ENCODE assay signal across 16 cellular contexts in genomic region chr22:23828800-23829680, GRCh38. TPM values are rescaled to one million over a fixed set of nuclear protein-coding genes. Genes with fewer than 3 reads are reported as not detected.
DNase-seq lines count a peak whose midpoint lies in the region; ATAC-seq and TF ChIP-seq lines count a peak whose summit lies in the region.
"Had no signal": no experiment of that assay in that cellular context is flagged by ENCODE, and none has a peak within 500 bp of the region (broad histone marks: within the 10 kb centered on the region; RNA-seq: fewer than 3 reads in every experiment).

No MANE protein-coding gene starts in this region.

- H3K4me1 ChIP-seq in adrenal gland (replicated peaks in 1 of 2) (peaks cover 0 to 26% of the 10 kb centered on the region in 2 donors), HAP-1 (no peaks in the 10 kb centered on the region)
- H3K4me1 ChIP-seq: pancreas had no signal

- no peak overlapping the region for H3K4me3 ChIP-seq in adrenal gland
- H3K4me3 ChIP-seq in HAP-1 = no peak overlapping the region
- H3K4me3 ChIP-seq: lung, pancreas had no signal

- H3K36me3 ChIP-seq in adrenal gland (replicated peaks in 1 of 2) = peaks cover 0 to 61% of the 10 kb centered on the region in 2 donors
- H3K36me3 ChIP-seq in HAP-1 (replicated peaks) = peaks cover 67% of the 10 kb centered on the region

- peak in 1 of 2 donors; percentile 19 for TF ChIP-seq POLR2A in adrenal gland (IDR thresholded peaks at IDR 0.05)

- H3K27ac Mint-ChIP-seq in stimulated activated effector memory CD8-positive, alpha-beta T cell treated with anti-CD3 and anti-CD28 coated beads, Interleukin-12 subunit alpha, Interleukin-12 subunit beta, amount 100 ng/mL, for 72 hours = peak overlapping the region; percentile 93

- no peak for TF ChIP-seq CTCF in adrenal gland (IDR thresholded peaks at IDR 0.05)

- H3K4me3 Mint-ChIP-seq in stimulated activated effector memory CD8-positive, alpha-beta T cell treated with anti-CD3 and anti-CD28 coated beads, Interleukin-12 subunit alpha, Interleukin-12 subunit beta, amount 100 ng/mL, for 72 hours = no peak overlapping the region

- peaks cover 12% of the 10 kb centered on the region for H3K4me1 Mint-ChIP-seq in stimulated activated effector memory CD8-positive, alpha-beta T cell treated with anti-CD3 and anti-CD28 coated beads, Interleukin-12 subunit alpha, Interleukin-12 subunit beta, amount 100 ng/mL, for 72 hours

- H3K9me3 Mint-ChIP-seq in stimulated activated effector memory CD8-positive, alpha-beta T cell treated with anti-CD3 and anti-CD28 coated beads, Interleukin-12 subunit alpha, Interleukin-12 subunit beta, amount 100 ng/mL, for 72 hours = no peaks in the 10 kb centered on the region

- in situ Hi-C loops in HAP-1 (cut with MboI; ENCODE audit: low sequenced_read_pairs) = no loop called here

- H3K9me3 ChIP-seq in adrenal gland (replicated peaks in 1 of 3) = no peaks in the 10 kb centered on the region
- no peaks in the 10 kb centered on the region for H3K9me3 ChIP-seq in HAP-1
- H3K9me3 ChIP-seq: pancreas had no signal

- no peak for ATAC-seq in stimulated activated effector memory CD8-positive, alpha-beta T cell treated with anti-CD3 and anti-CD28 coated beads, Interleukin-12 subunit alpha, Interleukin-12 subunit beta, amount 100 ng/mL, for 72 hours
- ATAC-seq: pancreas had no signal

- peak; percentile 50 for DNase-seq in activated effector memory CD4-positive, alpha-beta T cell treated with anti-CD3 and anti-CD28 coated beads, Interleukin-2, amount 50 U/mL, for 16 hours
- DNase-seq in activated effector memory CD4-positive, alpha-beta T cell treated with Interleukin-2 at 50 U/mL for 16 hours = no peak
- DNase-seq in adrenal gland (peak in 4 of 7 donors; percentile 39 to 67 (median 56)), islet precursor cell (peak; percentile 49), HAP-1 (ENCODE audit: low spot score in 2 of 2) (no peak), mucosa of gallbladder (ENCODE audit: low spot score) (no peak)
- no peak for DNase-seq in stimulated activated effector memory CD8-positive, alpha-beta T cell treated with anti-CD3 and anti-CD28 coated beads, Interleukin-12 subunit alpha, Interleukin-12 subunit beta, amount 100 ng/mL, for 72 hours (ENCODE audit: low spot score in 2 of 2)
- no peak for DNase-seq in activated CD4-positive, alpha-beta T cell treated with anti-CD3 and anti-CD28 coated beads for 4 hours
- DNase-seq: activated CD8-positive, alpha-beta memory T cell treated with anti-CD3 and anti-CD28 coated beads, Interleukin-2, amount 50 U/mL, for 48 hours; DND-41; NCI-H446; pancreas; RPMI8226; stimulated activated CD4-positive, alpha-beta T cell treated with anti-CD3 and anti-CD28 coated beads, Interleukin-1b, Interleukin-23, amount 100 ng/mL, for 48 hours had no signal

- peak overlapping the region in 2 of 5 donors; percentile 45 to 52 for H3K27ac ChIP-seq in adrenal gland
- H3K27ac ChIP-seq: pancreas had no signal

- H3K27me3 ChIP-seq in adrenal gland (no peaks in the 10 kb centered on the region), HAP-1 (ENCODE audit: low read depth) (no peaks in the 10 kb centered on the region)
- H3K27me3 ChIP-seq: pancreas had no signal

- intact Hi-C loops in adrenal gland (cut with DNase I) = no loop called here

- peaks cover 60% of the 10 kb centered on the region for H3K36me3 Mint-ChIP-seq in stimulated activated effector memory CD8-positive, alpha-beta T cell treated with anti-CD3 and anti-CD28 coated beads, Interleukin-12 subunit alpha, Interleukin-12 subunit beta, amount 100 ng/mL, for 72 hours

- 72 to 88% (median 84%) methylated on average over 10 of the region's 10 CpGs for WGBS in adrenal gland, 4 donors

RNA-seq across cellular contexts. Expression of gene DERL3, which starts 9.8 kb away (rescaled TPM):
- total RNA-seq in adrenal gland (1 to 10 TPM in 5 of 8 donors, under 1 TPM in 2, not detected in 1; 0.36 to 3.7 (median 2.4) TPM), mucosa of gallbladder (6.2 TPM)
- 1 to 10 TPM; 2.7 to 4.3 (median 3.8) TPM for polyA plus RNA-seq in adrenal gland
- total RNA-seq: HT1080 had no signal

RNA-seq across cellular contexts. Expression of gene SLC2A11, which starts 28.6 kb away (rescaled TPM):
- total RNA-seq in adrenal gland (10 to 100 TPM; 12.8 to 30.0 (median 22.6) TPM), mucosa of gallbladder (24.0 TPM)
- polyA plus RNA-seq in adrenal gland = 10 to 100 TPM; 11.3 to 35.3 (median 18.6) TPM

RNA-seq across cellular contexts. Expression of gene SMARCB1, which starts 42.3 kb away (rescaled TPM):
- total RNA-seq in adrenal gland = 10 to 100 TPM; 58.2 to 95.5 (median 78.9) TPM
- 10 to 100 TPM; 41.3 to 77.0 (median 54.9) TPM for polyA plus RNA-seq in adrenal gland
- total RNA-seq in mucosa of gallbladder = 70.7 TPM

RNA-seq across cellular contexts. Expression of gene MMP11, which starts 56.4 kb away (rescaled TPM):
- total RNA-seq in adrenal gland = 1 to 10 TPM in 7 of 8 donors, under 1 TPM in 1; 0.88 to 6.2 (median 4.3) TPM
- polyA plus RNA-seq in adrenal gland = 1 to 10 TPM in 2 of 3 donors, under 1 TPM in 1; 0.44 to 4.3 (median 1.2) TPM
- total RNA-seq in mucosa of gallbladder = 4.4 TPM
- total RNA-seq: HT1080 had no signal

Comparison
In these comparisons a context has a peak if more than half of its experiments do, and no peak if none do; other contexts are left out.
1. DNase-seq: peak in activated effector memory CD4-positive, alpha-beta T cell treated with anti-CD3 and anti-CD28 coated beads, Interleukin-2, amount 50 U/mL, for 16 hours (single experiment), adrenal gland (4 of 7) and islet precursor cell (single experiment); none in activated effector memory CD4-positive, alpha-beta T cell treated with Interleukin-2 at 50 U/mL for 16 hours (single experiment), stimulated activated effector memory CD8-positive, alpha-beta T cell treated with anti-CD3 and anti-CD28 coated beads, Interleukin-12 subunit alpha, Interleukin-12 subunit beta, amount 100 ng/mL, for 72 hours (0 of 2), HAP-1 (0 of 2), mucosa of gallbladder (single experiment) and activated CD4-positive, alpha-beta T cell treated with anti-CD3 and anti-CD28 coated beads for 4 hours (0 of 2).